In the genomic region with DNA sequence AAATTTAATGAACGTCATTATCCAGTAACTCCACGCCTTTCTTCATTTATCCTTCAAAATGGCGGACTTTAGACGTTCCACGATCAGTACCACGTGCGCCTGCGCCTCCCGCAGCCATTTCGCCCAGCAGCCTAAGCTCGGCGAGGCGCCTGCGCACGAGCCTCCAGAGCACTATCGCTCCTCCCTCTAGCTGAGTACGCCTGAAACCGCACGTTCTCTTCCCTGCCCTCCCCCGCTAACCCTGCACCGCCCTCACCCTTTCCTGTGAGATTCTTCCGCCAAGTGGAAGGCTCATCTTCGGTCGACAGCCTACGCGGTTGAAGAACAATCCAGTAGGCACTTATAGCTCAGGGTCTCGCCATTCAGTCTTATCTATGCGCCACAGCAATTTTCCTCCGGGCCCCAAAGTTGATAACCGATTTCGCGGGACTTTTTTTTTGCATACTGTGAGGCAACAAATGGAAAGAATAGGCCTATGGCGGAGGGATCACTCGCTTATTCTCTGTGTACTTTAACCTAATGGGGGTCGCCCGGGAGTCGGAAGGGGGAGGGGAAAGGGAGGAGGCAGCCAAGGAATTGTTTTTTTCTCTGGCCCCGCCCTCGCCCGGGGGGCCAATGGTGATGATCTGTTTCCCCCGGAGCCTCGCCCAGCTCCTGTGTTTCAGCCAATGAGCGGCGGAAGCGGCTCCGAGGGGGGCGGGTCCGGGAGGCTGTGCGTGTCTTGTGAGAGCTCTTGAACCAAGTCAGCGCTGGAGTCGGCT, we compare ENCODE assay signal across 1 cellular context.
TF ChIP-seq lines count a peak whose summit lies in the region.

Gene KDM3A, plus strand, starts transcription at position 741 of the 761 bp plus-strand sequence. CDS start 677 bp downstream, outside the sequence.

TF ChIP-seq in K562, 482 proteins besides CTCF, POLR2A, EP300 and RAD21 (continued from another document and continues in another):
- TF ChIP-seq ZBTB7A (IDR thresholded peaks at IDR 0.05; ENCODE audit: borderline replicate concordance, control insufficient read depth, low read depth, low read length): peak; percentile 91
- TF ChIP-seq NRF1 (conservative IDR thresholded peaks at IDR 0.05 in 1 of 2, IDR thresholded peaks at IDR 0.05 in 1 of 2): peak; percentile 99
- TF ChIP-seq ZBTB17 (CRISPR knock-in tag; IDR thresholded peaks at IDR 0.05): peak; percentile 78; the same call in 1 of the 2 replicates
- TF ChIP-seq, protein P1, sequence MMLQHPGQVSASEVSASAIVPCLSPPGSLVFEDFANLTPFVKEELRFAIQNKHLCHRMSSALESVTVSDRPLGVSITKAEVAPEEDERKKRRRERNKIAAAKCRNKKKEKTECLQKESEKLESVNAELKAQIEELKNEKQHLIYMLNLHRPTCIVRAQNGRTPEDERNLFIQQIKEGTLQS (IDR thresholded peaks at IDR 0.05): peak; percentile 93
- TF ChIP-seq, protein P1 (CRISPR knock-in tag; conservative IDR thresholded peaks at IDR 0.05): peak; percentile 97
- peak; percentile 82; the same call in 1 of the 2 replicates for TF ChIP-seq MEF2D (tag; conservative IDR thresholded peaks at IDR 0.05; ENCODE audit: low read depth)
- TF ChIP-seq ZC3H8 (IDR thresholded peaks at IDR 0.05): peak; percentile 72; the same call in 1 of the 2 replicates
- no peak for TF ChIP-seq HNRNPH1 (optimal IDR thresholded peaks at IDR 0.05; ENCODE audit: low read depth, low read length)
- TF ChIP-seq ZNF699 (CRISPR knock-in tag; IDR thresholded peaks at IDR 0.05; ENCODE audit: insufficient replicate concordance): no peak
- peak; percentile 99 to 100 for TF ChIP-seq ARNT (IDR thresholded peaks at IDR 0.05)
- TF ChIP-seq NCOA4 (IDR thresholded peaks at IDR 0.05; ENCODE audit: partially characterized antibody): no peak
- TF ChIP-seq EGR1 (conservative IDR thresholded peaks at IDR 0.05): peak; percentile 97
- peak; percentile 88 for TF ChIP-seq ETV1 (tag; conservative IDR thresholded peaks at IDR 0.05; ENCODE audit: low read depth)
- TF ChIP-seq ZNF583 (CRISPR knock-in tag; IDR thresholded peaks at IDR 0.05): peak; percentile 63; the same call in 1 of the 2 replicates
- TF ChIP-seq ZBTB9 (CRISPR knock-in tag; IDR thresholded peaks at IDR 0.05): no peak
- TF ChIP-seq ZBTB1 (CRISPR knock-in tag; IDR thresholded peaks at IDR 0.05; ENCODE audit: borderline replicate concordance, low read depth): peak; percentile 81
- no peak for TF ChIP-seq ZNF77 (CRISPR knock-in tag; IDR thresholded peaks at IDR 0.05)
- TF ChIP-seq SREBF2 (CRISPR knock-in tag; IDR thresholded peaks at IDR 0.05): no peak; the same call in 1 of the 2 replicates
- no peak; the same call in 1 of the 2 replicates for TF ChIP-seq ZNF644 (tag; IDR thresholded peaks at IDR 0.05; ENCODE audit: low read depth)
- no peak for TF ChIP-seq E4F1 (CRISPR knock-in tag; IDR thresholded peaks at IDR 0.05; ENCODE audit: borderline replicate concordance)
- TF ChIP-seq ZFX (CRISPR knock-in tag; IDR thresholded peaks at IDR 0.05): peak; percentile 91
- no peak for TF ChIP-seq SMC3 (conservative IDR thresholded peaks at IDR 0.05; ENCODE audit: insufficient read depth, low read depth, low read length)
- peak; percentile 33 to 89 for TF ChIP-seq TEAD1 (CRISPR knock-in tag; IDR thresholded peaks at IDR 0.05)
- TF ChIP-seq MITF (IDR thresholded peaks at IDR 0.05): no peak
- TF ChIP-seq, protein P2, sequence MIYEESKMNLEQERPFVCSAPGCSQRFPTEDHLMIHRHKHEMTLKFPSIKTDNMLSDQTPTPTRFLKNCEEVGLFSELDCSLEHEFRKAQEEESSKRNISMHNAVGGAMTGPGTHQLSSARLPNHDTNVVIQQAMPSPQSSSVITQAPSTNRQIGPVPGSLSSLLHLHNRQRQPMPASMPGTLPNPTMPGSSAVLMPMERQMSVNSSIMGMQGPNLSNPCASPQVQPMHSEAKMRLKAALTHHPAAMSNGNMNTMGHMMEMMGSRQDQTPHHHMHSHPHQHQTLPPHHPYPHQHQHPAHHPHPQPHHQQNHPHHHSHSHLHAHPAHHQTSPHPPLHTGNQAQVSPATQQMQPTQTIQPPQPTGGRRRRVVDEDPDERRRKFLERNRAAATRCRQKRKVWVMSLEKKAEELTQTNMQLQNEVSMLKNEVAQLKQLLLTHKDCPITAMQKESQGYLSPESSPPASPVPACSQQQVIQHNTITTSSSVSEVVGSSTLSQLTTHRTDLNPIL (CRISPR knock-in tag; IDR thresholded peaks at IDR 0.05): no peak
- TF ChIP-seq BCL6 (CRISPR knock-in tag; IDR thresholded peaks at IDR 0.05): no peak
- TF ChIP-seq, protein P3, sequence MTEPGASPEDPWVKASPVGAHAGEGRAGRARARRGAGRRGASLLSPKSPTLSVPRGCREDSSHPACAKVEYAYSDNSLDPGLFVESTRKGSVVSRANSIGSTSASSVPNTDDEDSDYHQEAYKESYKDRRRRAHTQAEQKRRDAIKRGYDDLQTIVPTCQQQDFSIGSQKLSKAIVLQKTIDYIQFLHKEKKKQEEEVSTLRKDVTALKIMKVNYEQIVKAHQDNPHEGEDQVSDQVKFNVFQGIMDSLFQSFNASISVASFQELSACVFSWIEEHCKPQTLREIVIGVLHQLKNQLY (CRISPR knock-in tag; conservative IDR thresholded peaks at IDR 0.05): 0 out of 4 replicates have a peak, but pooled peaks of 1 of the 2 experiments have one; percentile 18
- peak; percentile 86 for TF ChIP-seq MIER1 (IDR thresholded peaks at IDR 0.05; ENCODE audit: low read depth)
- TF ChIP-seq ETV6 (IDR thresholded peaks at IDR 0.05; ENCODE audit: borderline replicate concordance in 1 of 2, low read depth in 2 of 2, low read length in 1 of 2): peak in 1 of 2 experiments; percentile 33; a peak in 1 of 4 replicates
- TF ChIP-seq ETV6 (CRISPR knock-in tag; IDR thresholded peaks at IDR 0.05; ENCODE audit: borderline replicate concordance): no peak
- TF ChIP-seq HMG20B (CRISPR knock-in tag; IDR thresholded peaks at IDR 0.05): no peak
- no peak for TF ChIP-seq MAFK (IDR thresholded peaks at IDR 0.05; ENCODE audit: low read length)
- no peak for TF ChIP-seq GTF2A2 (tag; IDR thresholded peaks at IDR 0.05)
- no peak for TF ChIP-seq ZFPM2 (CRISPR knock-in tag; IDR thresholded peaks at IDR 0.05)
- TF ChIP-seq NFIC (IDR thresholded peaks at IDR 0.05): peak; percentile 55
- TF ChIP-seq ZBTB5 (IDR thresholded peaks at IDR 0.05): peak; percentile 63; the same call in 1 of the 2 replicates
- TF ChIP-seq SIRT6 (IDR thresholded peaks at IDR 0.05; ENCODE audit: low read depth, low read length): no peak
- no peak; the same call in 1 of the 2 replicates for TF ChIP-seq SIN3B (IDR thresholded peaks at IDR 0.05; ENCODE audit: low read depth)
- peak in 1 of 2 experiments; percentile 97; a peak in 2 of 3 replicates for TF ChIP-seq CBX3 (IDR thresholded peaks at IDR 0.05; ENCODE audit: borderline replicate concordance in 1 of 2, low read length in 2 of 2)
- 0 out of 2 replicates have a peak, but pooled peaks have one; percentile 53 for TF ChIP-seq ZSCAN29 (IDR thresholded peaks at IDR 0.05)
